ENCODE assay signal across 28 cellular contexts in genomic region chr22:32052259-32052658, GRCh38. TPM values are rescaled to one million over a fixed set of nuclear protein-coding genes. Genes with fewer than 3 reads are reported as not detected.
A peak's percentile ranks its signal among the peaks of the same experiment; 100 is the strongest.
DNase-seq lines count a peak whose midpoint lies in the region; ATAC-seq, FAIRE-seq and TF ChIP-seq lines count a peak whose summit lies in the region.
"Had no signal": no experiment of that assay in that cellular context is flagged by ENCODE, and none has a peak within 500 bp of the region (broad histone marks: within the 10 kb centered on the region; RNA-seq: fewer than 3 reads in every experiment).

No MANE protein-coding gene starts in this region.

- H3K27me3 Mint-ChIP-seq in activated T-cell treated with anti-CD3 and anti-CD28 coated beads, Interleukin-2, amount 50 U/mL, for 4 hours (ENCODE audit: low read depth) = peaks cover 24% of the 10 kb centered on the region

- TF ChIP-seq CTCF in bronchial epithelial cell (IDR thresholded peaks at IDR 0.05; ENCODE audit: insufficient read depth, low read length, severe bottlenecking) = no peak

- H3K9me3 ChIP-seq in small intestine (ENCODE audit: control insufficient read depth, low read depth) = no peaks in the 10 kb centered on the region
- H3K9me3 ChIP-seq: A549; BE2C; BLaER1 treated with 17β-estradiol and CSF1 and Interleukin-3, amounts not matched to agents 10 nM and 100 nM had no signal

- H3K4me1 ChIP-seq in small intestine (ENCODE audit: control insufficient read depth in 2 of 2, insufficient read depth in 1 of 2, low read depth in 1 of 2, low read length in 1 of 2) = peaks cover 4 to 7% of the 10 kb centered on the region in 2 donors
- H3K4me1 ChIP-seq: BE2C had no signal

- H3K36me3 ChIP-seq in bronchial epithelial cell (ENCODE audit: control insufficient read depth, insufficient read depth, low read length) (no peaks in the 10 kb centered on the region), small intestine (ENCODE audit: control insufficient read depth in 2 of 2, insufficient read depth in 2 of 2, low read length in 2 of 2) (peaks cover 0 to 25% of the 10 kb centered on the region in 2 donors)
- H3K36me3 ChIP-seq: BE2C; BLaER1 treated with 17β-estradiol and CSF1 and Interleukin-3, amounts not matched to agents 10 nM and 100 nM had no signal

- peak overlapping the region in 1 of 2 donors; percentile 51 for H3K27ac ChIP-seq in small intestine (ENCODE audit: low read depth in 1 of 2, low read length in 1 of 2)
- H3K27ac ChIP-seq: A549 had no signal

- no peaks in the 10 kb centered on the region for H3K27me3 ChIP-seq in bronchial epithelial cell (ENCODE audit: control insufficient read depth, insufficient read depth, low read length)
- no peaks in the 10 kb centered on the region for H3K27me3 ChIP-seq in small intestine (ENCODE audit: control insufficient read depth in 2 of 2, insufficient read depth in 2 of 2, low read length in 2 of 2)
- H3K27me3 ChIP-seq: BE2C; BLaER1 treated with 17β-estradiol and CSF1 and Interleukin-3, amounts not matched to agents 10 nM and 100 nM had no signal

- H3K36me3 Mint-ChIP-seq in activated T-cell treated with anti-CD3 and anti-CD28 coated beads, Interleukin-2, amount 50 U/mL, for 4 hours (ENCODE audit: insufficient read depth) = no peaks in the 10 kb centered on the region
- H3K36me3 Mint-ChIP-seq: CD4-positive, alpha-beta memory T cell had no signal

- H3K4me3 ChIP-seq in bronchial epithelial cell (ENCODE audit: low read depth, low read length) (no peak overlapping the region), small intestine (ENCODE audit: low read depth in 1 of 2, low read length in 2 of 2) (peak overlapping the region in 1 of 2 donors; percentile 16)
- H3K4me3 ChIP-seq: A549; BLaER1 treated with 17β-estradiol and CSF1 and Interleukin-3, amounts not matched to agents 10 nM and 100 nM; GM23338 had no signal

- peaks cover 18% of the 10 kb centered on the region for H3K4me1 Mint-ChIP-seq in activated T-cell treated with anti-CD3 and anti-CD28 coated beads, Interleukin-2, amount 50 U/mL, for 4 hours (ENCODE audit: low read depth)

- WGBS in small intestine, 3 donors = 56 to 67% (median 64%) methylated on average over 2 of the region's 2 CpGs

- intact Hi-C loops in left colon (cut with DNase I, micrococcal nuclease) = no loop called here

- H3K9me3 Mint-ChIP-seq in activated T-cell treated with anti-CD3 and anti-CD28 coated beads, Interleukin-2, amount 50 U/mL, for 4 hours = no peaks in the 10 kb centered on the region
- H3K9me3 Mint-ChIP-seq: CD4-positive, alpha-beta memory T cell; GM23338; H9; HFFc6 had no signal

- peak; percentile 56 for ATAC-seq in left colon
- ATAC-seq in activated T-cell treated with anti-CD3 and anti-CD28 coated beads, Interleukin-2, amount 50 U/mL, for 4 hours = no peak
- no peak for ATAC-seq in HG03460 (IDR thresholded peaks at IDR 0.05; ENCODE audit: unreplicated experiment)
- no peak for ATAC-seq in HG02973 (IDR thresholded peaks at IDR 0.05; ENCODE audit: unreplicated experiment)
- ATAC-seq: A549, GM23338, HCT116 had no signal

- DNase-seq in NCI-H2029 (lab: John Stamatoyannopoulos, UW) (peak; percentile 11), NCI-H2029 treated with DMSO at 0.1 percent for 48 hours (lab: John Stamatoyannopoulos, UW) (no peak), bronchial epithelial cell (ENCODE audit: low read depth) (no peak), left colon (no peak), small intestine (peak; percentile 81)
- no peak for DNase-seq in activated T-cell treated with anti-CD3 and anti-CD28 coated beads, Interleukin-2, amount 50 U/mL, for 4 hours
- DNase-seq: 8988T; ACHN; AML-193; BE2C; CD4-positive, alpha-beta memory T cell; COR-L47; DMS153; DMS79 treated with DMSO at 0.1 percent for 48 hours; GF-D8; H9; HFFc6 had no signal

- no peak overlapping the region for H3K4me3 Mint-ChIP-seq in activated T-cell treated with anti-CD3 and anti-CD28 coated beads, Interleukin-2, amount 50 U/mL, for 4 hours
- H3K4me3 Mint-ChIP-seq: CD4-positive, alpha-beta memory T cell; GM23338; H9; HFFc6 had no signal

- FAIRE-seq in bronchial epithelial cell (lab: Jason Lieb, UNC) (peak; percentile 36), small intestine (lab: Jason Lieb, UNC) (no peak)
- FAIRE-seq: A549, GM12891, GM18507 had no signal

RNA-seq across cellular contexts. Expression of gene SLC5A1, which starts 9.2 kb away (rescaled TPM):
- total RNA-seq in bronchial epithelial cell = 0.26 and 0.90 TPM in 2 replicates
- 10 to 100 TPM; 48.3 to 53.6 TPM for total RNA-seq in left colon
- 100 to 1,000 TPM; 222 to 364 (median 325) TPM for polyA plus RNA-seq in small intestine
- total RNA-seq in activated T-cell treated with anti-CD3 and anti-CD28 coated beads, Interleukin-2, amount 50 U/mL, for 4 hours = not detected
- total RNA-seq: CD4-positive, alpha-beta memory T cell; Daoy; G401; H4; H9; HFFc6 had no signal
- polyA plus RNA-seq: CD4-positive, alpha-beta memory T cell; GM23338 had no signal

Comparison
In these comparisons a context has a peak if more than half of its experiments do, and no peak if none do; other contexts are left out.
1. DNase-seq: peak in NCI-H2029 (single experiment) and small intestine (single experiment); none in NCI-H2029 treated with DMSO at 0.1 percent for 48 hours (single experiment), bronchial epithelial cell (single experiment), left colon (0 of 2) and activated T-cell treated with anti-CD3 and anti-CD28 coated beads, Interleukin-2, amount 50 U/mL, for 4 hours (single experiment).
2. RNA of gene SLC5A1, which starts 9.2 kb away (total RNA-seq): 48.3 to 53.6 TPM in left colon; 0.26 to 0.90 TPM in bronchial epithelial cell and not detected in activated T-cell treated with anti-CD3 and anti-CD28 coated beads, Interleukin-2, amount 50 U/mL, for 4 hours; every median in the first group is over 10 times any median in the second.